ENCODE assay signal across 1 cellular context in the genomic region with DNA sequence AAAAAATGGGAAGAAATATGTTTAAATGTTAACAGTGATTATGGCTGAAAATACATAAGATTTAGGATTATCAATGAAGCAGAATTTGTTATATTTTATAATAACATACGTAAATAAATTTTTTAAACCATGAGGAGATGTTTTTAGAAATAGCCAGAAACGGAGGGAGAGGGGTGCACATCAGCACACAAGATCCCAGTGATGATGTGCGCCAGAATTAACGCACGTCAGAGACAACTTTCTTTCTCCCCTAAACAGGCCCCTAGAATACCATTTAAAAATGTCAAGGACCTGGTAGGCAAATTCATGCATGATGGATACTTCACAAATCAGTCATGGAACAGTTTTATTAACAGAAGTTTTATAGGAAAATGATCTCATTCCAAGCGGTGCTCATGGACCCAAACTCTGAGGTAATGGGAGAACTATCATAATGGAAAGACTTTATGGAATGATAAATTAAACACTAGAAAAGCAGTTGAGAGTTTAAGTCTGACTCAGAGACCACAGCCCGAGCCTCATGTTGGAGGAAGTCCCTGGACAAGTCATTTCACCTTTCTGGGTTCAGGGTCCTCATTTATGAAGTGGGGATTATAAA.
TF ChIP-seq lines count a peak whose summit lies in the region.

No MANE protein-coding gene starts in this region.

TF ChIP-seq in HEK293, 187 proteins besides CTCF, POLR2A, EP300 and RAD21 (continued from another document and continues in another):
- TF ChIP-seq, protein P1, sequence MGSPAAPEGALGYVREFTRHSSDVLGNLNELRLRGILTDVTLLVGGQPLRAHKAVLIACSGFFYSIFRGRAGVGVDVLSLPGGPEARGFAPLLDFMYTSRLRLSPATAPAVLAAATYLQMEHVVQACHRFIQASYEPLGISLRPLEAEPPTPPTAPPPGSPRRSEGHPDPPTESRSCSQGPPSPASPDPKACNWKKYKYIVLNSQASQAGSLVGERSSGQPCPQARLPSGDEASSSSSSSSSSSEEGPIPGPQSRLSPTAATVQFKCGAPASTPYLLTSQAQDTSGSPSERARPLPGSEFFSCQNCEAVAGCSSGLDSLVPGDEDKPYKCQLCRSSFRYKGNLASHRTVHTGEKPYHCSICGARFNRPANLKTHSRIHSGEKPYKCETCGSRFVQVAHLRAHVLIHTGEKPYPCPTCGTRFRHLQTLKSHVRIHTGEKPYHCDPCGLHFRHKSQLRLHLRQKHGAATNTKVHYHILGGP (tag by site-specific recombination; IDR thresholded peaks at IDR 0.05): no peak
- TF ChIP-seq ZNF214 (tag by site-specific recombination; IDR thresholded peaks at IDR 0.05; ENCODE audit: borderline replicate concordance) (no peak), SP3 (tag by site-specific recombination; IDR thresholded peaks at IDR 0.05) (no peak), ZNF747 (tag by site-specific recombination; IDR thresholded peaks at IDR 0.05) (no peak), IKZF3 (tag by site-specific recombination; IDR thresholded peaks at IDR 0.05) (no peak), ZEB2 (tag by site-specific recombination; IDR thresholded peaks at IDR 0.05) (peak; percentile 84), WT1 (tag by site-specific recombination; IDR thresholded peaks at IDR 0.05) (no peak), ZNF837 (tag by site-specific recombination; IDR thresholded peaks at IDR 0.05) (no peak), ZNF132 (tag by site-specific recombination; IDR thresholded peaks at IDR 0.05; ENCODE audit: borderline replicate concordance) (no peak), HOXA7 (CRISPR knock-in tag; IDR thresholded peaks at IDR 0.05; ENCODE audit: borderline replicate concordance) (no peak), SCRT1 (tag by site-specific recombination; IDR thresholded peaks at IDR 0.05; ENCODE audit: borderline replicate concordance) (no peak), ZNF785 (tag by site-specific recombination; IDR thresholded peaks at IDR 0.05) (no peak), ZNF221 (tag by site-specific recombination; IDR thresholded peaks at IDR 0.05; ENCODE audit: borderline replicate concordance) (no peak), ZNF514 (tag by site-specific recombination; IDR thresholded peaks at IDR 0.05) (no peak), ZNF624 (tag by site-specific recombination; IDR thresholded peaks at IDR 0.05) (no peak), ZNF302 (tag by site-specific recombination; IDR thresholded peaks at IDR 0.05; ENCODE audit: low read depth) (no peak), ZFHX2 (tag by site-specific recombination; conservative IDR thresholded peaks at IDR 0.05) (no peak), BCL11A (tag by site-specific recombination; IDR thresholded peaks at IDR 0.05; ENCODE audit: low read depth) (peak; percentile 35; the same call in 1 of the 2 replicates), ZNF16 (tag by site-specific recombination; IDR thresholded peaks at IDR 0.05; ENCODE audit: low read depth) (no peak), ZNF23 (tag by site-specific recombination; IDR thresholded peaks at IDR 0.05; ENCODE audit: borderline replicate concordance) (no peak), EGR2 (tag by site-specific recombination; IDR thresholded peaks at IDR 0.05; ENCODE audit: low read depth) (no peak), OSR2 (tag by site-specific recombination; IDR thresholded peaks at IDR 0.05) (peak; percentile 74), ZNF133 (tag by site-specific recombination; IDR thresholded peaks at IDR 0.05) (no peak), ZBTB21 (tag by site-specific recombination; IDR thresholded peaks at IDR 0.05) (peak; percentile 87), HOXC10 (CRISPR knock-in tag; IDR thresholded peaks at IDR 0.05) (no peak), ZNF155 (tag by site-specific recombination; IDR thresholded peaks at IDR 0.05) (no peak), ZNF239 (tag by site-specific recombination; IDR thresholded peaks at IDR 0.05) (no peak), ZNF529 (tag by site-specific recombination; IDR thresholded peaks at IDR 0.05; ENCODE audit: insufficient replicate concordance) (peak; percentile 6), ZNF37A (tag by site-specific recombination; IDR thresholded peaks at IDR 0.05) (no peak), SP2 (tag by site-specific recombination; IDR thresholded peaks at IDR 0.05) (no peak), ZNF2 (tag by site-specific recombination; IDR thresholded peaks at IDR 0.05) (no peak; the same call in 1 of the 2 replicates), TRIM28 (IDR thresholded peaks at IDR 0.05; ENCODE audit: borderline replicate concordance, low read length) (no peak), ZNF114 (tag by site-specific recombination; IDR thresholded peaks at IDR 0.05) (no peak), ZNF48 (tag by site-specific recombination; IDR thresholded peaks at IDR 0.05) (no peak), ZNF558 (tag by site-specific recombination; IDR thresholded peaks at IDR 0.05) (0 out of 2 replicates have a peak, but pooled peaks have one; percentile 66)
- TF ChIP-seq, protein P2, sequence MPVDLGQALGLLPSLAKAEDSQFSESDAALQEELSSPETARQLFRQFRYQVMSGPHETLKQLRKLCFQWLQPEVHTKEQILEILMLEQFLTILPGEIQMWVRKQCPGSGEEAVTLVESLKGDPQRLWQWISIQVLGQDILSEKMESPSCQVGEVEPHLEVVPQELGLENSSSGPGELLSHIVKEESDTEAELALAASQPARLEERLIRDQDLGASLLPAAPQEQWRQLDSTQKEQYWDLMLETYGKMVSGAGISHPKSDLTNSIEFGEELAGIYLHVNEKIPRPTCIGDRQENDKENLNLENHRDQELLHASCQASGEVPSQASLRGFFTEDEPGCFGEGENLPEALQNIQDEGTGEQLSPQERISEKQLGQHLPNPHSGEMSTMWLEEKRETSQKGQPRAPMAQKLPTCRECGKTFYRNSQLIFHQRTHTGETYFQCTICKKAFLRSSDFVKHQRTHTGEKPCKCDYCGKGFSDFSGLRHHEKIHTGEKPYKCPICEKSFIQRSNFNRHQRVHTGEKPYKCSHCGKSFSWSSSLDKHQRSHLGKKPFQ (tag by site-specific recombination; IDR thresholded peaks at IDR 0.05): no peak
- TF ChIP-seq, protein P3, sequence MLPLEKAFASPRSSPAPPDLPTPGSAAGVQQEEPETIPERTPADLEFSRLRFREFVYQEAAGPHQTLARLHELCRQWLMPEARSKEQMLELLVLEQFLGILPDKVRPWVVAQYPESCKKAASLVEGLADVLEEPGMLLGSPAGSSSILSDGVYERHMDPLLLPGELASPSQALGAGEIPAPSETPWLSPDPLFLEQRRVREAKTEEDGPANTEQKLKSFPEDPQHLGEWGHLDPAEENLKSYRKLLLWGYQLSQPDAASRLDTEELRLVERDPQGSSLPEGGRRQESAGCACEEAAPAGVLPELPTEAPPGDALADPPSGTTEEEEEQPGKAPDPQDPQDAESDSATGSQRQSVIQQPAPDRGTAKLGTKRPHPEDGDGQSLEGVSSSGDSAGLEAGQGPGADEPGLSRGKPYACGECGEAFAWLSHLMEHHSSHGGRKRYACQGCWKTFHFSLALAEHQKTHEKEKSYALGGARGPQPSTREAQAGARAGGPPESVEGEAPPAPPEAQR (tag by site-specific recombination; IDR thresholded peaks at IDR 0.05): no peak
- TF ChIP-seq, protein P4, sequence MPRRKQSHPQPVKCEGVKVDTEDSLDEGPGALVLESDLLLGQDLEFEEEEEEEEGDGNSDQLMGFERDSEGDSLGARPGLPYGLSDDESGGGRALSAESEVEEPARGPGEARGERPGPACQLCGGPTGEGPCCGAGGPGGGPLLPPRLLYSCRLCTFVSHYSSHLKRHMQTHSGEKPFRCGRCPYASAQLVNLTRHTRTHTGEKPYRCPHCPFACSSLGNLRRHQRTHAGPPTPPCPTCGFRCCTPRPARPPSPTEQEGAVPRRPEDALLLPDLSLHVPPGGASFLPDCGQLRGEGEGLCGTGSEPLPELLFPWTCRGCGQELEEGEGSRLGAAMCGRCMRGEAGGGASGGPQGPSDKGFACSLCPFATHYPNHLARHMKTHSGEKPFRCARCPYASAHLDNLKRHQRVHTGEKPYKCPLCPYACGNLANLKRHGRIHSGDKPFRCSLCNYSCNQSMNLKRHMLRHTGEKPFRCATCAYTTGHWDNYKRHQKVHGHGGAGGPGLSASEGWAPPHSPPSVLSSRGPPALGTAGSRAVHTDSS (tag by site-specific recombination; IDR thresholded peaks at IDR 0.05): 0 out of 2 replicates have a peak, but pooled peaks have one; percentile 6
- TF ChIP-seq, protein P5, sequence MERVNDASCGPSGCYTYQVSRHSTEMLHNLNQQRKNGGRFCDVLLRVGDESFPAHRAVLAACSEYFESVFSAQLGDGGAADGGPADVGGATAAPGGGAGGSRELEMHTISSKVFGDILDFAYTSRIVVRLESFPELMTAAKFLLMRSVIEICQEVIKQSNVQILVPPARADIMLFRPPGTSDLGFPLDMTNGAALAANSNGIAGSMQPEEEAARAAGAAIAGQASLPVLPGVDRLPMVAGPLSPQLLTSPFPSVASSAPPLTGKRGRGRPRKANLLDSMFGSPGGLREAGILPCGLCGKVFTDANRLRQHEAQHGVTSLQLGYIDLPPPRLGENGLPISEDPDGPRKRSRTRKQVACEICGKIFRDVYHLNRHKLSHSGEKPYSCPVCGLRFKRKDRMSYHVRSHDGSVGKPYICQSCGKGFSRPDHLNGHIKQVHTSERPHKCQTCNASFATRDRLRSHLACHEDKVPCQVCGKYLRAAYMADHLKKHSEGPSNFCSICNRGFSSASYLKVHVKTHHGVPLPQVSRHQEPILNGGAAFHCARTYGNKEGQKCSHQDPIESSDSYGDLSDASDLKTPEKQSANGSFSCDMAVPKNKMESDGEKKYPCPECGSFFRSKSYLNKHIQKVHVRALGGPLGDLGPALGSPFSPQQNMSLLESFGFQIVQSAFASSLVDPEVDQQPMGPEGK (tag by site-specific recombination; IDR thresholded peaks at IDR 0.05): no peak
- TF ChIP-seq, protein P6, sequence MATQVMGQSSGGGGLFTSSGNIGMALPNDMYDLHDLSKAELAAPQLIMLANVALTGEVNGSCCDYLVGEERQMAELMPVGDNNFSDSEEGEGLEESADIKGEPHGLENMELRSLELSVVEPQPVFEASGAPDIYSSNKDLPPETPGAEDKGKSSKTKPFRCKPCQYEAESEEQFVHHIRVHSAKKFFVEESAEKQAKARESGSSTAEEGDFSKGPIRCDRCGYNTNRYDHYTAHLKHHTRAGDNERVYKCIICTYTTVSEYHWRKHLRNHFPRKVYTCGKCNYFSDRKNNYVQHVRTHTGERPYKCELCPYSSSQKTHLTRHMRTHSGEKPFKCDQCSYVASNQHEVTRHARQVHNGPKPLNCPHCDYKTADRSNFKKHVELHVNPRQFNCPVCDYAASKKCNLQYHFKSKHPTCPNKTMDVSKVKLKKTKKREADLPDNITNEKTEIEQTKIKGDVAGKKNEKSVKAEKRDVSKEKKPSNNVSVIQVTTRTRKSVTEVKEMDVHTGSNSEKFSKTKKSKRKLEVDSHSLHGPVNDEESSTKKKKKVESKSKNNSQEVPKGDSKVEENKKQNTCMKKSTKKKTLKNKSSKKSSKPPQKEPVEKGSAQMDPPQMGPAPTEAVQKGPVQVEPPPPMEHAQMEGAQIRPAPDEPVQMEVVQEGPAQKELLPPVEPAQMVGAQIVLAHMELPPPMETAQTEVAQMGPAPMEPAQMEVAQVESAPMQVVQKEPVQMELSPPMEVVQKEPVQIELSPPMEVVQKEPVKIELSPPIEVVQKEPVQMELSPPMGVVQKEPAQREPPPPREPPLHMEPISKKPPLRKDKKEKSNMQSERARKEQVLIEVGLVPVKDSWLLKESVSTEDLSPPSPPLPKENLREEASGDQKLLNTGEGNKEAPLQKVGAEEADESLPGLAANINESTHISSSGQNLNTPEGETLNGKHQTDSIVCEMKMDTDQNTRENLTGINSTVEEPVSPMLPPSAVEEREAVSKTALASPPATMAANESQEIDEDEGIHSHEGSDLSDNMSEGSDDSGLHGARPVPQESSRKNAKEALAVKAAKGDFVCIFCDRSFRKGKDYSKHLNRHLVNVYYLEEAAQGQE (tag by site-specific recombination; IDR thresholded peaks at IDR 0.05): no peak
- TF ChIP-seq, protein P7, sequence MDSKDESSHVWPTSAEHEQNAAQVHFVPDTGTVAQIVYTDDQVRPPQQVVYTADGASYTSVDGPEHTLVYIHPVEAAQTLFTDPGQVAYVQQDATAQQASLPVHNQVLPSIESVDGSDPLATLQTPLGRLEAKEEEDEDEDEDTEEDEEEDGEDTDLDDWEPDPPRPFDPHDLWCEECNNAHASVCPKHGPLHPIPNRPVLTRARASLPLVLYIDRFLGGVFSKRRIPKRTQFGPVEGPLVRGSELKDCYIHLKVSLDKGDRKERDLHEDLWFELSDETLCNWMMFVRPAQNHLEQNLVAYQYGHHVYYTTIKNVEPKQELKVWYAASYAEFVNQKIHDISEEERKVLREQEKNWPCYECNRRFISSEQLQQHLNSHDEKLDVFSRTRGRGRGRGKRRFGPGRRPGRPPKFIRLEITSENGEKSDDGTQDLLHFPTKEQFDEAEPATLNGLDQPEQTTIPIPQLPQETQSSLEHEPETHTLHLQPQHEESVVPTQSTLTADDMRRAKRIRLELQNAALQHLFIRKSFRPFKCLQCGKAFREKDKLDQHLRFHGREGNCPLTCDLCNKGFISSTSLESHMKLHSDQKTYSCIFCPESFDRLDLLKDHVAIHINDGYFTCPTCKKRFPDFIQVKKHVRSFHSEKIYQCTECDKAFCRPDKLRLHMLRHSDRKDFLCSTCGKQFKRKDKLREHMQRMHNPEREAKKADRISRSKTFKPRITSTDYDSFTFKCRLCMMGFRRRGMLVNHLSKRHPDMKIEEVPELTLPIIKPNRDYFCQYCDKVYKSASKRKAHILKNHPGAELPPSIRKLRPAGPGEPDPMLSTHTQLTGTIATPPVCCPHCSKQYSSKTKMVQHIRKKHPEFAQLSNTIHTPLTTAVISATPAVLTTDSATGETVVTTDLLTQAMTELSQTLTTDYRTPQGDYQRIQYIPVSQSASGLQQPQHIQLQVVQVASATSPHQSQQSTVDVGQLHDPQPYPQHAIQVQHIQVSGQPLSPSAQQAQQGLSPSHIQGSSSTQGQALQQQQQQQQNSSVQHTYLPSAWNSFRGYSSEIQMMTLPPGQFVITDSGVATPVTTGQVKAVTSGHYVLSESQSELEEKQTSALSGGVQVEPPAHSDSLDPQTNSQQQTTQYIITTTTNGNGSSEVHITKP (tag by site-specific recombination; IDR thresholded peaks at IDR 0.05): 0 out of 2 replicates have a peak, but pooled peaks have one; percentile 38
- TF ChIP-seq, protein P8, sequence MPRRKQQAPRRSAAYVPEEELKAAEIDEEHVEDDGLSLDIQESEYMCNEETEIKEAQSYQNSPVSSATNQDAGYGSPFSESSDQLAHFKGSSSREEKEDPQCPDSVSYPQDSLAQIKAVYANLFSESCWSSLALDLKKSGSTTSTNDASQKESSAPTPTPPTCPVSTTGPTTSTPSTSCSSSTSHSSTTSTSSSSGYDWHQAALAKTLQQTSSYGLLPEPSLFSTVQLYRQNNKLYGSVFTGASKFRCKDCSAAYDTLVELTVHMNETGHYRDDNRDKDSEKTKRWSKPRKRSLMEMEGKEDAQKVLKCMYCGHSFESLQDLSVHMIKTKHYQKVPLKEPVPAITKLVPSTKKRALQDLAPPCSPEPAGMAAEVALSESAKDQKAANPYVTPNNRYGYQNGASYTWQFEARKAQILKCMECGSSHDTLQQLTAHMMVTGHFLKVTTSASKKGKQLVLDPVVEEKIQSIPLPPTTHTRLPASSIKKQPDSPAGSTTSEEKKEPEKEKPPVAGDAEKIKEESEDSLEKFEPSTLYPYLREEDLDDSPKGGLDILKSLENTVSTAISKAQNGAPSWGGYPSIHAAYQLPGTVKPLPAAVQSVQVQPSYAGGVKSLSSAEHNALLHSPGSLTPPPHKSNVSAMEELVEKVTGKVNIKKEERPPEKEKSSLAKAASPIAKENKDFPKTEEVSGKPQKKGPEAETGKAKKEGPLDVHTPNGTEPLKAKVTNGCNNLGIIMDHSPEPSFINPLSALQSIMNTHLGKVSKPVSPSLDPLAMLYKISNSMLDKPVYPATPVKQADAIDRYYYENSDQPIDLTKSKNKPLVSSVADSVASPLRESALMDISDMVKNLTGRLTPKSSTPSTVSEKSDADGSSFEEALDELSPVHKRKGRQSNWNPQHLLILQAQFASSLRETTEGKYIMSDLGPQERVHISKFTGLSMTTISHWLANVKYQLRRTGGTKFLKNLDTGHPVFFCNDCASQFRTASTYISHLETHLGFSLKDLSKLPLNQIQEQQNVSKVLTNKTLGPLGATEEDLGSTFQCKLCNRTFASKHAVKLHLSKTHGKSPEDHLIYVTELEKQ (tag by site-specific recombination; IDR thresholded peaks at IDR 0.05; ENCODE audit: borderline replicate concordance): peak; percentile 82
